Comparison of ENCODE assay signal across 1 cellular context in genomic region chr6:18047406-18047805, GRCh38.
TF ChIP-seq lines count a peak whose summit lies in the region.

No MANE protein-coding gene starts in this region.

TF ChIP-seq in H1, 55 proteins besides CTCF, POLR2A, EP300 and RAD21:
- TF ChIP-seq POU5F1 (IDR thresholded peaks at IDR 0.05; ENCODE audit: low read depth, low read length) (no peak), CTBP2 (IDR thresholded peaks at IDR 0.05; ENCODE audit: borderline replicate concordance, insufficient read depth, insufficient read length, low read length) (no peak), MAFK (IDR thresholded peaks at IDR 0.05; ENCODE audit: low read depth, low read length) (no peak), CBX8 (IDR thresholded peaks at IDR 0.05; ENCODE audit: borderline replicate concordance, low read depth, low read length) (no peak), TAF7 (optimal IDR thresholded peaks at IDR 0.05; ENCODE audit: borderline replicate concordance, low read depth, low read length) (no peak), SIN3A (conservative IDR thresholded peaks at IDR 0.05 in 1 of 2, IDR thresholded peaks at IDR 0.05 in 1 of 2; ENCODE audit: low read depth in 1 of 2, low read length in 2 of 2) (no peak), SP1 (IDR thresholded peaks at IDR 0.05; ENCODE audit: low read depth, low read length) (no peak), SRF (IDR thresholded peaks at IDR 0.05; ENCODE audit: low read depth, low read length) (no peak), RXRA (IDR thresholded peaks at IDR 0.05; ENCODE audit: insufficient read depth, low read depth, low read length) (no peak), SP4 (IDR thresholded peaks at IDR 0.05; ENCODE audit: low read length) (no peak), CHD2 (IDR thresholded peaks at IDR 0.05; ENCODE audit: low read length) (no peak)
- TF ChIP-seq, protein P1, sequence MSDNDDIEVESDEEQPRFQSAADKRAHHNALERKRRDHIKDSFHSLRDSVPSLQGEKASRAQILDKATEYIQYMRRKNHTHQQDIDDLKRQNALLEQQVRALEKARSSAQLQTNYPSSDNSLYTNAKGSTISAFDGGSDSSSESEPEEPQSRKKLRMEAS (IDR thresholded peaks at IDR 0.05), result no peak
TF ChIP-seq in H1: peak in this region for 0.
